In the genomic region with DNA sequence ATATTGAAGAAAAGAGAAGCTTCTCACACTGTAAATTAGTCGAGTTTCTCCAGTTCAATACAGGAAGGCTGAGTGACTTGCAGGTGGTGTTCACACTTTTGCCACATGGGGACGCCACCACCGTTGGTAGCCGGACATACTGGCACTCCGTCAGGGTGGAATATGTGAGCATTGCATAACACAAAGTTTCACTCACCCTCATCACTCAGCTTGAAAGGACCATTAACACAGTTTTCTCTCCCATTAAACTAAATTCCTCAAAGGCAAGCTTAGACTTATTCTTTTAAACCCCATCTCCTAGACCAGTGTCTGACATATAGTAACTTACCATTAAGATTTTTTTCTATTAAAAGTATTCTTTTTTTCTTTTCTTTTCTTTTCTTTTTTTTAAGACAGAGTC, we compare ENCODE assay signal across 1 cellular context.
TF ChIP-seq lines count a peak whose summit lies in the region.

No MANE protein-coding gene starts in this region.

TF ChIP-seq in HepG2, 621 proteins besides CTCF, POLR2A, EP300 and RAD21 (continued from another document and continues in another):
- TF ChIP-seq, protein P1, sequence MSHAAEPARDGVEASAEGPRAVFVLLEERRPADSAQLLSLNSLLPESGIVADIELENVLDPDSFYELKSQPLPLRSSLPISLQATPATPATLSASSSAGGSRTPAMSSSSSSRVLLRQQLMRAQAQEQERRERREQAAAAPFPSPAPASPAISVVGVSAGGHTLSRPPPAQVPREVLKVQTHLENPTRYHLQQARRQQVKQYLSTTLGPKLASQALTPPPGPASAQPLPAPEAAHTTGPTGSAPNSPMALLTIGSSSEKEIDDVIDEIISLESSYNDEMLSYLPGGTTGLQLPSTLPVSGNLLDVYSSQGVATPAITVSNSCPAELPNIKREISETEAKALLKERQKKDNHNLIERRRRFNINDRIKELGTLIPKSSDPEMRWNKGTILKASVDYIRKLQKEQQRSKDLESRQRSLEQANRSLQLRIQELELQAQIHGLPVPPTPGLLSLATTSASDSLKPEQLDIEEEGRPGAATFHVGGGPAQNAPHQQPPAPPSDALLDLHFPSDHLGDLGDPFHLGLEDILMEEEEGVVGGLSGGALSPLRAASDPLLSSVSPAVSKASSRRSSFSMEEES (CRISPR knock-in tag; IDR thresholded peaks at IDR 0.05) = 0 out of 2 replicates have a peak, but pooled peaks have one; percentile 39
- TF ChIP-seq NR2F6 (IDR thresholded peaks at IDR 0.05) (no peak), NR2F6 (CRISPR knock-in tag; IDR thresholded peaks at IDR 0.05) (peak; percentile 55; the same call in 1 of the 2 replicates), SETDB1 (CRISPR knock-in tag; IDR thresholded peaks at IDR 0.05; ENCODE audit: borderline replicate concordance) (no peak), CREB3 (CRISPR knock-in tag; IDR thresholded peaks at IDR 0.05) (no peak), DR1 (CRISPR knock-in tag; IDR thresholded peaks at IDR 0.05) (no peak), PAX8 (CRISPR knock-in tag; IDR thresholded peaks at IDR 0.05; ENCODE audit: borderline replicate concordance) (no peak), ZNF570 (CRISPR knock-in tag; IDR thresholded peaks at IDR 0.05; ENCODE audit: borderline replicate concordance) (no peak), ESRRA (CRISPR knock-in tag; IDR thresholded peaks at IDR 0.05; ENCODE audit: low read depth) (no peak), ZNF569 (CRISPR knock-in tag; IDR thresholded peaks at IDR 0.05; ENCODE audit: borderline replicate concordance) (no peak), NFIB (CRISPR knock-in tag; IDR thresholded peaks at IDR 0.05; ENCODE audit: borderline replicate concordance) (no peak), HMGXB3 (CRISPR knock-in tag; IDR thresholded peaks at IDR 0.05; ENCODE audit: borderline replicate concordance) (no peak), ZNF552 (CRISPR knock-in tag; IDR thresholded peaks at IDR 0.05; ENCODE audit: borderline replicate concordance) (no peak), ZSCAN30 (CRISPR knock-in tag; IDR thresholded peaks at IDR 0.05) (no peak), ZEB1 (IDR thresholded peaks at IDR 0.05; ENCODE audit: insufficient replicate concordance, low read depth) (no peak), CSRNP1 (CRISPR knock-in tag; IDR thresholded peaks at IDR 0.05) (no peak), GABPB1 (CRISPR knock-in tag; IDR thresholded peaks at IDR 0.05) (peak; percentile 20; the same call in 1 of the 2 replicates), HMG20B (CRISPR knock-in tag; conservative IDR thresholded peaks at IDR 0.05) (no peak), E2F2 (CRISPR knock-in tag; IDR thresholded peaks at IDR 0.05; ENCODE audit: borderline replicate concordance) (no peak), NCOR1 (IDR thresholded peaks at IDR 0.05; ENCODE audit: borderline replicate concordance, low read length) (no peak), TMF1 (CRISPR knock-in tag; IDR thresholded peaks at IDR 0.05; ENCODE audit: low read depth) (no peak), KLF6 (CRISPR knock-in tag; IDR thresholded peaks at IDR 0.05) (no peak), SMARCE1 (IDR thresholded peaks at IDR 0.05; ENCODE audit: borderline replicate concordance) (no peak), ZNF24 (IDR thresholded peaks at IDR 0.05) (no peak), ASH2L (IDR thresholded peaks at IDR 0.05; ENCODE audit: insufficient read length, low read depth, low read length) (no peak), SRSF9 (IDR thresholded peaks at IDR 0.05; ENCODE audit: borderline replicate concordance, insufficient read depth, low read depth, low read length, poor library complexity, severe bottlenecking) (no peak), ZNF891 (CRISPR knock-in tag; IDR thresholded peaks at IDR 0.05) (no peak), NFATC3 (CRISPR knock-in tag; IDR thresholded peaks at IDR 0.05) (no peak), XRCC5 (optimal IDR thresholded peaks at IDR 0.05; ENCODE audit: low read length) (peak; percentile 61), ZKSCAN8 (CRISPR knock-in tag; IDR thresholded peaks at IDR 0.05; ENCODE audit: borderline replicate concordance) (no peak), KDM1A (CRISPR knock-in tag; IDR thresholded peaks at IDR 0.05) (peak; percentile 27; the same call in 1 of the 2 replicates), KAT7 (CRISPR knock-in tag; IDR thresholded peaks at IDR 0.05; ENCODE audit: borderline replicate concordance) (no peak), ATF4 (CRISPR knock-in tag; IDR thresholded peaks at IDR 0.05) (peak in 1 of 2 experiments; percentile 70; a peak in 2 of 4 replicates), ZFYVE20 (CRISPR knock-in tag; IDR thresholded peaks at IDR 0.05; ENCODE audit: borderline replicate concordance, low read depth) (no peak), ZNF703 (CRISPR knock-in tag; IDR thresholded peaks at IDR 0.05; ENCODE audit: borderline replicate concordance) (no peak), PPARG (CRISPR knock-in tag; conservative IDR thresholded peaks at IDR 0.05) (0 out of 2 replicates have a peak, but pooled peaks have one; percentile 51), ATRX (CRISPR knock-in tag; IDR thresholded peaks at IDR 0.05; ENCODE audit: borderline replicate concordance) (no peak), PCBP2 (optimal IDR thresholded peaks at IDR 0.05; ENCODE audit: low read depth, low read length, poor library complexity, severe bottlenecking) (no peak), ZFY (CRISPR knock-in tag; IDR thresholded peaks at IDR 0.05) (no peak), SIX1 (CRISPR knock-in tag; IDR thresholded peaks at IDR 0.05; ENCODE audit: borderline replicate concordance) (no peak), ZNF772 (CRISPR knock-in tag; IDR thresholded peaks at IDR 0.05) (no peak)
- TF ChIP-seq, protein P2, sequence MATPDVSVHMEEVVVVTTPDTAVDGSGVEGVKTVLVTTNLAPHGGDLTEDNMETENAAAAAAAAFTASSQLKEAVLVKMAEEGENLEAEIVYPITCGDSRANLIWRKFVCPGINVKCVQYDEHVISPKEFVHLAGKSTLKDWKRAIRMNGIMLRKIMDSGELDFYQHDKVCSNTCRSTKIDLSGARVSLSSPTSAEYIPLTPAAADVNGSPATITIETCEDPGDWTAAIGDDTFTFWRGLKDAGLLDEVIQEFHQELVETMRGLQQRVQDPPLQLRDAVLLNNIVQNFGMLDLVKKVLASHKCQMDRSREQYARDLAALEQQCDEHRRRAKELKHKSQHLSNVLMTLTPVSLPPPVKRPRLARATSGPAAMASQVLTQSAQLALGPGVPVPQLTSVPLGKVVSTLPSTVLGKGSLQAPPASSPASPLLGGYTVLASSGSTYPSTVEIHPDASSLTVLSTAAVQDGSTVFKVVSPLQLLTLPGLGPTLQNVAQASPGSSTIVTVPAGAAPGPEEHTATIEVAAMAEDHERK (CRISPR knock-in tag; IDR thresholded peaks at IDR 0.05; ENCODE audit: low read depth) = no peak
- TF ChIP-seq, protein P3, sequence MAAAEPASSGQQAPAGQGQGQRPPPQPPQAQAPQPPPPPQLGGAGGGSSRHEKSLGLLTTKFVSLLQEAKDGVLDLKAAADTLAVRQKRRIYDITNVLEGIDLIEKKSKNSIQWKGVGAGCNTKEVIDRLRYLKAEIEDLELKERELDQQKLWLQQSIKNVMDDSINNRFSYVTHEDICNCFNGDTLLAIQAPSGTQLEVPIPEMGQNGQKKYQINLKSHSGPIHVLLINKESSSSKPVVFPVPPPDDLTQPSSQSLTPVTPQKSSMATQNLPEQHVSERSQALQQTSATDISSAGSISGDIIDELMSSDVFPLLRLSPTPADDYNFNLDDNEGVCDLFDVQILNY (CRISPR knock-in tag; conservative IDR thresholded peaks at IDR 0.05) = no peak
- TF ChIP-seq, protein P4, sequence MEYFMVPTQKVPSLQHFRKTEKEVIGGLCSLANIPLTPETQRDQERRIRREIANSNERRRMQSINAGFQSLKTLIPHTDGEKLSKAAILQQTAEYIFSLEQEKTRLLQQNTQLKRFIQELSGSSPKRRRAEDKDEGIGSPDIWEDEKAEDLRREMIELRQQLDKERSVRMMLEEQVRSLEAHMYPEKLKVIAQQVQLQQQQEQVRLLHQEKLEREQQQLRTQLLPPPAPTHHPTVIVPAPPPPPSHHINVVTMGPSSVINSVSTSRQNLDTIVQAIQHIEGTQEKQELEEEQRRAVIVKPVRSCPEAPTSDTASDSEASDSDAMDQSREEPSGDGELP (IDR thresholded peaks at IDR 0.05; ENCODE audit: borderline replicate concordance, low read depth) = peak; percentile 33; the same call in 1 of the 2 replicates
- TF ChIP-seq, protein P5, sequence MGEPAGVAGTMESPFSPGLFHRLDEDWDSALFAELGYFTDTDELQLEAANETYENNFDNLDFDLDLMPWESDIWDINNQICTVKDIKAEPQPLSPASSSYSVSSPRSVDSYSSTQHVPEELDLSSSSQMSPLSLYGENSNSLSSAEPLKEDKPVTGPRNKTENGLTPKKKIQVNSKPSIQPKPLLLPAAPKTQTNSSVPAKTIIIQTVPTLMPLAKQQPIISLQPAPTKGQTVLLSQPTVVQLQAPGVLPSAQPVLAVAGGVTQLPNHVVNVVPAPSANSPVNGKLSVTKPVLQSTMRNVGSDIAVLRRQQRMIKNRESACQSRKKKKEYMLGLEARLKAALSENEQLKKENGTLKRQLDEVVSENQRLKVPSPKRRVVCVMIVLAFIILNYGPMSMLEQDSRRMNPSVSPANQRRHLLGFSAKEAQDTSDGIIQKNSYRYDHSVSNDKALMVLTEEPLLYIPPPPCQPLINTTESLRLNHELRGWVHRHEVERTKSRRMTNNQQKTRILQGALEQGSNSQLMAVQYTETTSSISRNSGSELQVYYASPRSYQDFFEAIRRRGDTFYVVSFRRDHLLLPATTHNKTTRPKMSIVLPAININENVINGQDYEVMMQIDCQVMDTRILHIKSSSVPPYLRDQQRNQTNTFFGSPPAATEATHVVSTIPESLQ (CRISPR knock-in tag; conservative IDR thresholded peaks at IDR 0.05) = no peak
- TF ChIP-seq, protein P6, sequence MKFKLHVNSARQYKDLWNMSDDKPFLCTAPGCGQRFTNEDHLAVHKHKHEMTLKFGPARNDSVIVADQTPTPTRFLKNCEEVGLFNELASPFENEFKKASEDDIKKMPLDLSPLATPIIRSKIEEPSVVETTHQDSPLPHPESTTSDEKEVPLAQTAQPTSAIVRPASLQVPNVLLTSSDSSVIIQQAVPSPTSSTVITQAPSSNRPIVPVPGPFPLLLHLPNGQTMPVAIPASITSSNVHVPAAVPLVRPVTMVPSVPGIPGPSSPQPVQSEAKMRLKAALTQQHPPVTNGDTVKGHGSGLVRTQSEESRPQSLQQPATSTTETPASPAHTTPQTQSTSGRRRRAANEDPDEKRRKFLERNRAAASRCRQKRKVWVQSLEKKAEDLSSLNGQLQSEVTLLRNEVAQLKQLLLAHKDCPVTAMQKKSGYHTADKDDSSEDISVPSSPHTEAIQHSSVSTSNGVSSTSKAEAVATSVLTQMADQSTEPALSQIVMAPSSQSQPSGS (CRISPR knock-in tag; IDR thresholded peaks at IDR 0.05) = no peak
